Comparison of ENCODE assay signal across 19 cellular contexts in the genomic region with DNA sequence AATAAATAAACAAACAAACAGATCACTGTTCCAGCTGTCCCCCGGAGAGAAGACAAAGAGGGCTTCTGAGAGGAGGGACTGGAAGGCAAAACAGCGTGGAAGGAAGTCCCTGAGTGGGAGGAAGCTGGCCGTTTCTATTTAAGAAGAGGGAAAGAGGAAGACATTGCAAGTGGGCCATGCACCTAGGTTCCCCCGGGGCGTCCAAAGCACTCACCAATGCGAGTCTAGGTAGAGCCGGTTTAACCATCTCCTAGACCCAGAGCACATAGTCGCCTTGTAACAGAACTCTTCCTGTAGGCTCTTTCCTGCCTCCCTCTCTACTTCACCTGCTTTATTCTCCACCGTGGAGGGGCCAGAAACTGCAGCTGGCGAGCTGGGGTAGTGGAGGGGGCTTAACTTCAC.
DNase-seq lines count a peak whose midpoint lies in the region; ATAC-seq, FAIRE-seq and TF ChIP-seq lines count a peak whose summit lies in the region.
"Had no signal": no experiment of that assay in that cellular context is flagged by ENCODE, and none has a peak within 500 bp of the region (broad histone marks: within the 10 kb centered on the region; RNA-seq: fewer than 3 reads in every experiment).

No MANE protein-coding gene starts in this region.

- ATAC-seq in stimulated activated naive CD8-positive, alpha-beta T cell treated with anti-CD3 and anti-CD28 coated beads, Interleukin-15, amount 100 ng/mL, for 72 hours = no peak
- no peak for ATAC-seq in stimulated activated naive CD8-positive, alpha-beta T cell treated with anti-CD3 and anti-CD28 coated beads, Interleukin-15, Interleukin-2, amounts not matched to agents 100 U/mL and 50 U/mL, for 24 hours
- ATAC-seq in activated B cell treated with CpG ODN at 0.5 μM for 24 hours (ENCODE audit: low read depth) (peak; percentile 60), right lobe of liver (peak; percentile 9 to 48 (median 15))
- ATAC-seq: body of pancreas, gastrocnemius medialis, T-cell had no signal

- CTCF ChIA-PET in activated B cell treated with CpG ODN at 0.5 μM for 24 hours (lab: Charles Lee) = interaction anchor here (1.6 kb wide), 1 partner anchor 127 kb away, joined by 3 read pairs; no protein-coding TSS in a partner anchor

- no peak for TF ChIP-seq POLR2A in right lobe of liver (IDR thresholded peaks at IDR 0.05)

- H3K4me3 Mint-ChIP-seq in stimulated activated naive CD8-positive, alpha-beta T cell treated with anti-CD3 and anti-CD28 coated beads, Interleukin-15, amount 100 ng/mL, for 72 hours = no peak overlapping the region
- H3K4me3 Mint-ChIP-seq in activated B cell treated with CpG ODN at 0.5 μM for 24 hours = peak overlapping the region; percentile 42
- H3K4me3 Mint-ChIP-seq: activated naive CD8-positive, alpha-beta T cell; activated T-cell treated with anti-CD3 and anti-CD28 coated beads, Interleukin-2, amount 50 U/mL, for 24 hours; HFFc6; T-cell had no signal

- no peaks in the 10 kb centered on the region for H3K36me3 ChIP-seq in right lobe of liver
- H3K36me3 ChIP-seq: gastrocnemius medialis had no signal

- TF ChIP-seq CTCF in activated B cell treated with CpG ODN at 0.5 μM for 24 hours (IDR thresholded peaks at IDR 0.05) (no peak), right lobe of liver (IDR thresholded peaks at IDR 0.05) (no peak)

- H3K9me3 Mint-ChIP-seq in stimulated activated naive CD8-positive, alpha-beta T cell treated with anti-CD3 and anti-CD28 coated beads, Interleukin-15, amount 100 ng/mL, for 72 hours = peaks cover 0 to 5% of the 10 kb centered on the region in 2 donors
- H3K9me3 Mint-ChIP-seq in activated B cell treated with CpG ODN at 0.5 μM for 24 hours = no peaks in the 10 kb centered on the region
- H3K9me3 Mint-ChIP-seq: activated T-cell treated with anti-CD3 and anti-CD28 coated beads, Interleukin-2, amount 50 U/mL, for 24 hours; HFFc6; T-cell had no signal

- H3K9me3 ChIP-seq in right lobe of liver = no peaks in the 10 kb centered on the region
- H3K9me3 ChIP-seq: body of pancreas, gastrocnemius medialis had no signal

- no peak for DNase-seq in stimulated activated naive CD8-positive, alpha-beta T cell treated with anti-CD3 and anti-CD28 coated beads, Interleukin-15, amount 100 ng/mL, for 72 hours
- DNase-seq in stimulated activated naive CD8-positive, alpha-beta T cell treated with anti-CD3 and anti-CD28 coated beads, Interleukin-15, Interleukin-2, amounts not matched to agents 100 U/mL and 50 U/mL, for 24 hours = no peak
- DNase-seq in activated B cell treated with CpG ODN at 0.5 μM for 24 hours (no peak), right lobe of liver (no peak), urothelium cell line (ENCODE audit: low spot score) (no peak), RPMI8226 (no peak), NCI-H748 treated with DMSO at 0.1 percent for 48 hours (lab: John Stamatoyannopoulos, UW) (no peak)
- DNase-seq in stimulated activated CD4-positive, alpha-beta T cell treated with anti-CD3 and anti-CD28 coated beads, Interleukin-4, amount 100 ng/mL, for 24 hours = no peak
- DNase-seq: activated CD4-positive, alpha-beta T cell treated with anti-CD3 and anti-CD28 coated beads for 4 hours; activated T-cell treated with anti-CD3 and anti-CD28 coated beads, Interleukin-2, amount 50 U/mL, for 24 hours; body of pancreas; gastrocnemius medialis; HFFc6; NCI-H187; stimulated activated CD4-positive, alpha-beta T cell treated with anti-CD3 and anti-CD28 coated beads, Interleukin-12 subunit alpha, Interleukin-12 subunit beta, amount 100 ng/mL, for 4 hours; stimulated activated naive CD4-positive, alpha-beta T cell treated with Interleukin-2 at 50 U/mL for 16 hours; T-cell had no signal

- FAIRE-seq in urothelium cell line (lab: Jason Lieb, UNC) = no peak
- FAIRE-seq: colon had no signal

- POLR2A ChIA-PET in activated B cell treated with CpG ODN at 0.5 μM for 24 hours (lab: Charles Lee) = interaction anchor here (1.2 to 2.4 kb wide), 4 partner anchors 10 to 76 kb away, joined by 3 to 14 read pairs (median 12); no protein-coding TSS in a partner anchor

- H3K27ac Mint-ChIP-seq in stimulated activated naive CD8-positive, alpha-beta T cell treated with anti-CD3 and anti-CD28 coated beads, Interleukin-15, amount 100 ng/mL, for 72 hours = peak overlapping the region; percentile 3 to 8
- peak overlapping the region; percentile 78 for H3K27ac Mint-ChIP-seq in activated B cell treated with CpG ODN at 0.5 μM for 24 hours
- H3K27ac Mint-ChIP-seq: activated naive CD8-positive, alpha-beta T cell; activated T-cell treated with anti-CD3 and anti-CD28 coated beads, Interleukin-2, amount 50 U/mL, for 24 hours; HFFc6 had no signal

- peak overlapping the region in 2 of 3 donors; percentile 34 to 37 for H3K4me3 ChIP-seq in right lobe of liver
- H3K4me3 ChIP-seq: body of pancreas, gastrocnemius medialis had no signal

- no peaks in the 10 kb centered on the region for H3K27me3 ChIP-seq in right lobe of liver
- H3K27me3 ChIP-seq: body of pancreas, gastrocnemius medialis had no signal

- peak overlapping the region; percentile 44 to 96 (median 92) for H3K27ac ChIP-seq in right lobe of liver
- H3K27ac ChIP-seq: body of pancreas had no signal

- peaks cover 17% of the 10 kb centered on the region for H3K27me3 Mint-ChIP-seq in stimulated activated naive CD8-positive, alpha-beta T cell treated with anti-CD3 and anti-CD28 coated beads, Interleukin-15, amount 100 ng/mL, for 72 hours
- no peaks in the 10 kb centered on the region for H3K27me3 Mint-ChIP-seq in activated B cell treated with CpG ODN at 0.5 μM for 24 hours
- H3K27me3 Mint-ChIP-seq: activated T-cell treated with anti-CD3 and anti-CD28 coated beads, Interleukin-2, amount 50 U/mL, for 24 hours; T-cell had no signal

- peaks cover 57% of the 10 kb centered on the region for H3K4me1 Mint-ChIP-seq in stimulated activated naive CD8-positive, alpha-beta T cell treated with anti-CD3 and anti-CD28 coated beads, Interleukin-15, amount 100 ng/mL, for 72 hours
- peaks cover 78% of the 10 kb centered on the region for H3K4me1 Mint-ChIP-seq in activated B cell treated with CpG ODN at 0.5 μM for 24 hours

- intact Hi-C loops in activated B cell treated with CpG ODN at 0.5 μM for 24 hours (cut with micrococcal nuclease) = loop anchor here (2.0 kb wide), 3 partner anchors 17 to 79 kb away; no protein-coding TSS in a partner anchor
- intact Hi-C loops in right lobe of liver (cut with DNase I) = no loop called here

- H3K4me1 ChIP-seq in right lobe of liver = peaks cover 0 to 28% (median 19%) of the 10 kb centered on the region in 4 donors

- H3K36me3 Mint-ChIP-seq in activated B cell treated with CpG ODN at 0.5 μM for 24 hours (ENCODE audit: low read depth) = peaks cover 12% of the 10 kb centered on the region

- WGBS in right lobe of liver (ENCODE audit: insufficient coverage, low coverage, low lambda C conversion rate, missing lambda C conversion rate) = 32% methylated on average over 9 of the region's 10 CpGs

Comparison
In these comparisons a context has a peak if more than half of its experiments do, and no peak if none do; other contexts are left out.
1. ATAC-seq: peak in activated B cell treated with CpG ODN at 0.5 μM for 24 hours (single experiment) and right lobe of liver (4 of 4); none in stimulated activated naive CD8-positive, alpha-beta T cell treated with anti-CD3 and anti-CD28 coated beads, Interleukin-15, amount 100 ng/mL, for 72 hours (single experiment) and stimulated activated naive CD8-positive, alpha-beta T cell treated with anti-CD3 and anti-CD28 coated beads, Interleukin-15, Interleukin-2, amounts not matched to agents 100 U/mL and 50 U/mL, for 24 hours (single experiment).